ENCODE assay signal across 16 cellular contexts in the genomic region with DNA sequence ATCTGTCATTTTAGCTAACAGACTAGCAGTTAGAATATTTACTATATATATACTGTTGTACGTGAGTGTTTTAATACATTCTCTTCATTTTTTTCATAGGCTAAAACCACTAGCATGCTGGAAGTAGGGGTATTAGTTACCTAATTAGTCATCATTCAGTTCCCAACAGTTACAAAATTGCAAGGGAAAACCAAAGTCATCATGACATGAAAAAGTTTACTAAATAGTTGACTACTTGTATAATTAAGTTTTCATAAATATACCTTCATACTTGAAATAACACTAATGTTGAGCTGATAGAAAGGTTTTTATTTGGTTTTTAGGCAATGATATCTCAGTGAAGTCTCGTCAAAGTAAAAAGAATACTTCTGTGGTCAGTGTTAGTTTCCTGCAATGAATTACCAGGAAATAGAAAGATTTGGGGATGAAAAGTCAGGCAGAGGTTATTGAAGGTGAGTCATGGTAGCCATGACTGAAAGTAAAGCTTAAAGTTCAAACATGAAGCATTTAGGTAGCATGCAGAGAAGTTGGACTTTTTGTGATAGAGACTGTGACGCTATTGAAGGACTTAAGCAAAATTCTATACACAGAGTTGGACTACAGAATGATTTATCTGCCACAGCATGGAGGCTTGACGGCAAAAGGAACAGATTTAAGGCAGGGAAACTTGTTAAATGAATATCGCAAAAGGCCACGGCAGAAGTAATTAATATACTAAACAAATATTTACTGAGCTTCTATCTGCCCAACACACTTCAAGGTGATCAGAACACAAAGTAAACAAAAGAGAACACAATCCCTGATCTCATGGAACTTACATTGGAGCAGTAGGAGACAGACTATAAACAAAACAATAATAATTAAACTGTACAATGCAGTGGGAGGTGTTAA.
DNase-seq lines count a peak whose midpoint lies in the region; ATAC-seq, FAIRE-seq and TF ChIP-seq lines count a peak whose summit lies in the region.
"Had no signal": no experiment of that assay in that cellular context is flagged by ENCODE, and none has a peak within 500 bp of the region (broad histone marks: within the 10 kb centered on the region; RNA-seq: fewer than 3 reads in every experiment).

No MANE protein-coding gene starts in this region.

- POLR2A ChIA-PET in A549 (lab: Yijun Ruan, JAX) (no interaction called here), RWPE1 (lab: Yijun Ruan, JAX; ENCODE audit: low non-redundant PET) (no interaction called here)

- peaks cover 30% of the 10 kb centered on the region for H3K9me3 ChIP-seq in A549
- H3K9me3 ChIP-seq: breast epithelium, upper lobe of right lung had no signal

- H3K4me1 ChIP-seq in A549 = peaks cover 49% of the 10 kb centered on the region
- H3K4me1 ChIP-seq: breast epithelium, lower lobe of right lung had no signal

- no peak for TF ChIP-seq CTCF in A549 (IDR thresholded peaks at IDR 0.05)
- no peak for TF ChIP-seq CTCF in LNCaP clone FGC (IDR thresholded peaks at IDR 0.05; ENCODE audit: control insufficient read depth, extremely low read depth, insufficient read depth)
- TF ChIP-seq CTCF in RWPE1 (conservative IDR thresholded peaks at IDR 0.05; ENCODE audit: low read depth) = no peak
- no peak for TF ChIP-seq CTCF in coronary artery (IDR thresholded peaks at IDR 0.05)

- CTCF ChIA-PET in A549 (lab: Yijun Ruan, JAX) = no interaction called here
- CTCF ChIA-PET in RWPE1 (lab: Yijun Ruan, JAX) = interaction anchor here (0.6 kb wide), 1 partner anchor 909 kb away, joined by 3 read pairs; no protein-coding TSS in a partner anchor

- H3K4me2 ChIP-seq in A549 = peak overlapping the region; percentile 77

- TF ChIP-seq RAD21 in A549 (conservative IDR thresholded peaks at IDR 0.05 in 1 of 2, IDR thresholded peaks at IDR 0.05 in 1 of 2) = peak in 1 of 2 experiments; percentile 10; a peak in 3 of 5 replicates

- H3K4me3 ChIP-seq in A549 (peak overlapping the region; percentile 20; the same call in 2 of the 3 replicates), LNCaP clone FGC (ENCODE audit: low read depth, low read length) (no peak overlapping the region), coronary artery (no peak overlapping the region)
- H3K4me3 ChIP-seq: breast epithelium, heart right ventricle, lower lobe of right lung, upper lobe of right lung had no signal

- FAIRE-seq in A549 (lab: Jason Lieb, UNC) = peak; percentile 100
- FAIRE-seq: endometrium had no signal

- TF ChIP-seq EP300 in A549 (IDR thresholded peaks at IDR 0.05) = peak; percentile 78 to 88; a peak in 4 of 5 replicates

- ATAC-seq in A549 (peak; percentile 91 to 92), GM19324 (IDR thresholded peaks at IDR 0.05; ENCODE audit: low FRiP score, unreplicated experiment) (no peak), HG03175 (IDR thresholded peaks at IDR 0.05; ENCODE audit: unreplicated experiment) (no peak)
- ATAC-seq: activated CD4-positive, CD25-positive, alpha-beta regulatory T cell treated with anti-CD3 and anti-CD28 coated beads, Interleukin-2, amount 50 U/mL, for 24 hours; heart right ventricle; lower lobe of right lung; upper lobe of right lung had no signal

- under 1% methylated on average over 6 of the region's 6 CpGs for WGBS in A549 (ENCODE audit: missing lambda C conversion rate)

- peak; percentile 51 to 98 for DNase-seq in A549 (ENCODE audit: low read depth in 1 of 2, low spot score in 1 of 2)
- peak; percentile 83 for DNase-seq in LNCaP clone FGC (ENCODE audit: low read depth)
- DNase-seq in RWPE1 (ENCODE audit: low spot score) = peak; percentile 3
- peak; percentile 37 for DNase-seq in kidney glomerular epithelial cell (lab: John Stamatoyannopoulos, UW)
- no peak for DNase-seq in inferior parietal cortex (ENCODE audit: extremely low spot score)
- DNase-seq in coronary artery (ENCODE audit: low spot score) = no peak
- DNase-seq: heart right ventricle; lower lobe of right lung; nucleus accumbens; stimulated activated CD4-positive, alpha-beta T cell treated with anti-CD3 and anti-CD28 coated beads, Interleukin-15, amount 100 ng/mL, for 24 hours; upper lobe of right lung had no signal

- no peak for TF ChIP-seq POLR2A in A549 (IDR thresholded peaks at IDR 0.05; ENCODE audit: low read length)

- peak overlapping the region; percentile 92 to 95 for H3K27ac ChIP-seq in A549
- no peak overlapping the region for H3K27ac ChIP-seq in RWPE1
- no peak overlapping the region for H3K27ac ChIP-seq in coronary artery
- H3K27ac ChIP-seq: breast epithelium, heart right ventricle, lower lobe of right lung, upper lobe of right lung had no signal

TF ChIP-seq in A549, 52 proteins besides CTCF, POLR2A, EP300 and RAD21:
- TF ChIP-seq HOXB5 (CRISPR knock-in tag; IDR thresholded peaks at IDR 0.05) (peak; percentile 56; the same call in 1 of the 2 replicates), ZSCAN20 (CRISPR knock-in tag; IDR thresholded peaks at IDR 0.05) (peak; percentile 16; the same call in 1 of the 2 replicates), RARB (CRISPR knock-in tag; IDR thresholded peaks at IDR 0.05) (peak; percentile 96), FOSL2 (IDR thresholded peaks at IDR 0.05) (peak; percentile 88), FOSL2 (CRISPR knock-in tag; IDR thresholded peaks at IDR 0.05) (peak; percentile 98), JUNB (IDR thresholded peaks at IDR 0.05) (peak; percentile 80; the same call in 1 of the 2 replicates), FOXS1 (CRISPR knock-in tag; IDR thresholded peaks at IDR 0.05) (0 out of 2 replicates have a peak, but pooled peaks have one; percentile 52), ESRRA (IDR thresholded peaks at IDR 0.05; ENCODE audit: borderline replicate concordance, low read length) (peak; percentile 92; the same call in 1 of the 2 replicates), SMC3 (IDR thresholded peaks at IDR 0.05) (peak; percentile 2; the same call in 1 of the 3 replicates), HDAC2 (IDR thresholded peaks at IDR 0.05) (no peak), GATA3 (IDR thresholded peaks at IDR 0.05; ENCODE audit: borderline replicate concordance) (peak; percentile 86), RFX5 (IDR thresholded peaks at IDR 0.05) (no peak), RNF2 (IDR thresholded peaks at IDR 0.05; ENCODE audit: borderline replicate concordance, low read depth) (no peak), JUN (IDR thresholded peaks at IDR 0.05) (peak; percentile 76 to 81; a peak in 3 of 5 replicates), CEBPB (IDR thresholded peaks at IDR 0.05) (peak; percentile 53 to 82; a peak in 3 of 4 replicates), MAFK (IDR thresholded peaks at IDR 0.05; ENCODE audit: partially characterized antibody) (peak; percentile 88), NFE2L2 (conservative IDR thresholded peaks at IDR 0.05; ENCODE audit: low read length) (peak; percentile 86)
- TF ChIP-seq, protein P1, sequence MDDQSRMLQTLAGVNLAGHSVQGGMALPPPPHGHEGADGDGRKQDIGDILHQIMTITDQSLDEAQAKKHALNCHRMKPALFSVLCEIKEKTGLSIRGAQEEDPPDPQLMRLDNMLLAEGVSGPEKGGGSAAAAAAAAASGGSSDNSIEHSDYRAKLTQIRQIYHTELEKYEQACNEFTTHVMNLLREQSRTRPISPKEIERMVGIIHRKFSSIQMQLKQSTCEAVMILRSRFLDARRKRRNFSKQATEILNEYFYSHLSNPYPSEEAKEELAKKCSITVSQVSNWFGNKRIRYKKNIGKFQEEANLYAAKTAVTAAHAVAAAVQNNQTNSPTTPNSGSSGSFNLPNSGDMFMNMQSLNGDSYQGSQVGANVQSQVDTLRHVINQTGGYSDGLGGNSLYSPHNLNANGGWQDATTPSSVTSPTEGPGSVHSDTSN (IDR thresholded peaks at IDR 0.05) = no peak
- TF ChIP-seq, protein P2, sequence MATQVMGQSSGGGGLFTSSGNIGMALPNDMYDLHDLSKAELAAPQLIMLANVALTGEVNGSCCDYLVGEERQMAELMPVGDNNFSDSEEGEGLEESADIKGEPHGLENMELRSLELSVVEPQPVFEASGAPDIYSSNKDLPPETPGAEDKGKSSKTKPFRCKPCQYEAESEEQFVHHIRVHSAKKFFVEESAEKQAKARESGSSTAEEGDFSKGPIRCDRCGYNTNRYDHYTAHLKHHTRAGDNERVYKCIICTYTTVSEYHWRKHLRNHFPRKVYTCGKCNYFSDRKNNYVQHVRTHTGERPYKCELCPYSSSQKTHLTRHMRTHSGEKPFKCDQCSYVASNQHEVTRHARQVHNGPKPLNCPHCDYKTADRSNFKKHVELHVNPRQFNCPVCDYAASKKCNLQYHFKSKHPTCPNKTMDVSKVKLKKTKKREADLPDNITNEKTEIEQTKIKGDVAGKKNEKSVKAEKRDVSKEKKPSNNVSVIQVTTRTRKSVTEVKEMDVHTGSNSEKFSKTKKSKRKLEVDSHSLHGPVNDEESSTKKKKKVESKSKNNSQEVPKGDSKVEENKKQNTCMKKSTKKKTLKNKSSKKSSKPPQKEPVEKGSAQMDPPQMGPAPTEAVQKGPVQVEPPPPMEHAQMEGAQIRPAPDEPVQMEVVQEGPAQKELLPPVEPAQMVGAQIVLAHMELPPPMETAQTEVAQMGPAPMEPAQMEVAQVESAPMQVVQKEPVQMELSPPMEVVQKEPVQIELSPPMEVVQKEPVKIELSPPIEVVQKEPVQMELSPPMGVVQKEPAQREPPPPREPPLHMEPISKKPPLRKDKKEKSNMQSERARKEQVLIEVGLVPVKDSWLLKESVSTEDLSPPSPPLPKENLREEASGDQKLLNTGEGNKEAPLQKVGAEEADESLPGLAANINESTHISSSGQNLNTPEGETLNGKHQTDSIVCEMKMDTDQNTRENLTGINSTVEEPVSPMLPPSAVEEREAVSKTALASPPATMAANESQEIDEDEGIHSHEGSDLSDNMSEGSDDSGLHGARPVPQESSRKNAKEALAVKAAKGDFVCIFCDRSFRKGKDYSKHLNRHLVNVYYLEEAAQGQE (IDR thresholded peaks at IDR 0.05) = no peak
- TF ChIP-seq, protein P3, sequence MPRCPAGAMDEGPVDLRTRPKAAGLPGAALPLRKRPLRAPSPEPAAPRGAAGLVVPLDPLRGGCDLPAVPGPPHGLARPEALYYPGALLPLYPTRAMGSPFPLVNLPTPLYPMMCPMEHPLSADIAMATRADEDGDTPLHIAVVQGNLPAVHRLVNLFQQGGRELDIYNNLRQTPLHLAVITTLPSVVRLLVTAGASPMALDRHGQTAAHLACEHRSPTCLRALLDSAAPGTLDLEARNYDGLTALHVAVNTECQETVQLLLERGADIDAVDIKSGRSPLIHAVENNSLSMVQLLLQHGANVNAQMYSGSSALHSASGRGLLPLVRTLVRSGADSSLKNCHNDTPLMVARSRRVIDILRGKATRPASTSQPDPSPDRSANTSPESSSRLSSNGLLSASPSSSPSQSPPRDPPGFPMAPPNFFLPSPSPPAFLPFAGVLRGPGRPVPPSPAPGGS (IDR thresholded peaks at IDR 0.05) = peak; percentile 48; the same call in 1 of the 3 replicates
- TF ChIP-seq, protein P4, sequence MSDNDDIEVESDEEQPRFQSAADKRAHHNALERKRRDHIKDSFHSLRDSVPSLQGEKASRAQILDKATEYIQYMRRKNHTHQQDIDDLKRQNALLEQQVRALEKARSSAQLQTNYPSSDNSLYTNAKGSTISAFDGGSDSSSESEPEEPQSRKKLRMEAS (IDR thresholded peaks at IDR 0.05) = peak; percentile 44

Comparison
In these comparisons a context has a peak if more than half of its experiments do, and no peak if none do; other contexts are left out.
1. ATAC-seq: peak in A549 (2 of 2); none in GM19324 (single experiment) and HG03175 (single experiment).
2. DNase-seq: peak in A549 (2 of 2), LNCaP clone FGC (single experiment), RWPE1 (single experiment) and kidney glomerular epithelial cell (single experiment); none in inferior parietal cortex (single experiment) and coronary artery (single experiment).
3. H3K27ac ChIP-seq: peak in A549 (2 of 2); none in RWPE1 (single experiment) and coronary artery (0 of 2).